19 cellular contexts compared by ENCODE assay signal in the genomic region with DNA sequence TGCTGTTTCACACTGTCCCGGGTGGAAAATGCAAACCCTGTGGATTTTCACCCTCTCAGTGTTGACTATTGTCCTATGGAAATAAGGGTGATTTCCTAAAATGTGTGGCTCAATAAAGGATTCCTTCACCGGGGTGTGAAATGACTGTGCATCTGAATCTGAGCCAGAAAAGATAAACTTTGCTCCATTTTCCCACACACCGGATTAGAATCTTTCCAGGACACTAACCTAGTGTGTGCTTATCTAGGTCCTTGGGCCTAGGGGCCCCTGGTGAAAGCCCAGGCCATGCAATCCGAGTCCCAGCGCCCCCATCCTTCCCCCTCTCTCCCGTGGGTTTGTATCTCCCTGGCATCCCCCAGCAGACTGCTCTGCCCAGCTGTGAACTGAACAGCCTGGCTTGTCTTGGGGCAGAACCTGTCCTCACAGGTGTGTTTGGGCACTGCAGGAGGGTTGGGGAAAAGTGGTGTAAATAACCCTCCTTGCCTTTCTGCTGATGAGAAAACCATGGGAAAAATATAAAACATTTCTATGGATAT.
"Had no signal": no experiment of that assay in that cellular context is flagged by ENCODE, and none has a peak within 500 bp of the region (broad histone marks: within the 10 kb centered on the region; RNA-seq: fewer than 3 reads in every experiment).

No MANE protein-coding gene starts in this region.

- H3K9me3 ChIP-seq: esophagus muscularis mucosa, tibial artery had no signal

- DNase-seq: activated CD4-positive, alpha-beta T cell treated with anti-CD3 and anti-CD28 coated beads, Interleukin-2, amount 10 ng/mL, durations not matched to agents 7 days and 5 days; activated CD8-positive, alpha-beta memory T cell treated with anti-CD3 and anti-CD28 coated beads, Interleukin-2, amount 50 U/mL, for 4 hours; activated CD8-positive, alpha-beta T cell treated with anti-CD3 and anti-CD28 coated beads, Interleukin-2, amount 10 ng/mL, durations not matched to agents 7 days and 5 days; activated effector memory CD4-positive, alpha-beta T cell treated with Interleukin-2 at 50 U/mL for 16 hours; activated naive CD4-positive, alpha-beta T cell treated with anti-CD3 and anti-CD28 coated beads, Interleukin-2, amount 50 U/mL, for 16 hours; activated T-cell treated with anti-CD3 and anti-CD28 coated beads, Interleukin-2, amount 50 U/mL, for 48 hours; dermis blood vessel endothelial cell; effector memory CD4-positive, alpha-beta T cell; immature natural killer cell; mesendoderm; stimulated activated CD4-positive, alpha-beta T cell treated with anti-CD3 and anti-CD28 coated beads, Interleukin-12 subunit alpha, Interleukin-12 subunit beta, amount 100 ng/mL, for 4 hours; stimulated activated CD4-positive, alpha-beta T cell treated with anti-CD3 and anti-CD28 coated beads, Interleukin-1b, Interleukin-23, amount 100 ng/mL, for 48 hours; stimulated activated CD8-positive, alpha-beta memory T cell treated with anti-CD3 and anti-CD28 coated beads, Interleukin-4, amount 100 ng/mL, for 48 hours; stimulated activated naive CD4-positive, alpha-beta T cell; tibial artery had no signal

- H3K4me3 ChIP-seq: esophagus muscularis mucosa, tibial artery had no signal

- H3K27me3 Mint-ChIP-seq: activated CD4-positive, alpha-beta T cell treated with anti-CD3 and anti-CD28 coated beads, Interleukin-2, amount 10 ng/mL, durations not matched to agents 7 days and 5 days had no signal

- H3K27me3 ChIP-seq: esophagus muscularis mucosa, tibial artery had no signal

- ATAC-seq: activated CD8-positive, alpha-beta T cell treated with anti-CD3 and anti-CD28 coated beads, Interleukin-2, amount 10 ng/mL, durations not matched to agents 7 days and 5 days had no signal

- H3K9me3 Mint-ChIP-seq: activated CD4-positive, alpha-beta T cell treated with anti-CD3 and anti-CD28 coated beads, Interleukin-2, amount 10 ng/mL, durations not matched to agents 7 days and 5 days; immature natural killer cell; nephron; T-helper 2 cell treated with Interferon-gamma antibody and Interleukin-4, amounts not matched to agents 5 μg/mL and 100 μg/mL, for 36 hours had no signal

- H3K27ac ChIP-seq: esophagus muscularis mucosa, tibial artery had no signal

- H3K36me3 Mint-ChIP-seq: immature natural killer cell had no signal

- H3K4me3 Mint-ChIP-seq: activated CD4-positive, alpha-beta T cell treated with anti-CD3 and anti-CD28 coated beads, Interleukin-2, amount 10 ng/mL, durations not matched to agents 7 days and 5 days; activated CD8-positive, alpha-beta T cell treated with anti-CD3 and anti-CD28 coated beads, Interleukin-2, amount 10 ng/mL, durations not matched to agents 7 days and 5 days; immature natural killer cell; nephron; T-helper 2 cell treated with Interferon-gamma antibody and Interleukin-4, amounts not matched to agents 5 μg/mL and 100 μg/mL, for 36 hours had no signal

- H3K36me3 ChIP-seq: esophagus muscularis mucosa, tibial artery had no signal

- H3K27ac Mint-ChIP-seq: activated CD4-positive, alpha-beta T cell treated with anti-CD3 and anti-CD28 coated beads, Interleukin-2, amount 10 ng/mL, durations not matched to agents 7 days and 5 days; activated CD8-positive, alpha-beta T cell treated with anti-CD3 and anti-CD28 coated beads, Interleukin-2, amount 10 ng/mL, durations not matched to agents 7 days and 5 days; immature natural killer cell; progenitor cell of endocrine pancreas; T-helper 2 cell treated with Interferon-gamma antibody and Interleukin-4, amounts not matched to agents 5 μg/mL and 100 μg/mL, for 36 hours had no signal
